9 cellular contexts compared by ENCODE assay signal in the genomic region with DNA sequence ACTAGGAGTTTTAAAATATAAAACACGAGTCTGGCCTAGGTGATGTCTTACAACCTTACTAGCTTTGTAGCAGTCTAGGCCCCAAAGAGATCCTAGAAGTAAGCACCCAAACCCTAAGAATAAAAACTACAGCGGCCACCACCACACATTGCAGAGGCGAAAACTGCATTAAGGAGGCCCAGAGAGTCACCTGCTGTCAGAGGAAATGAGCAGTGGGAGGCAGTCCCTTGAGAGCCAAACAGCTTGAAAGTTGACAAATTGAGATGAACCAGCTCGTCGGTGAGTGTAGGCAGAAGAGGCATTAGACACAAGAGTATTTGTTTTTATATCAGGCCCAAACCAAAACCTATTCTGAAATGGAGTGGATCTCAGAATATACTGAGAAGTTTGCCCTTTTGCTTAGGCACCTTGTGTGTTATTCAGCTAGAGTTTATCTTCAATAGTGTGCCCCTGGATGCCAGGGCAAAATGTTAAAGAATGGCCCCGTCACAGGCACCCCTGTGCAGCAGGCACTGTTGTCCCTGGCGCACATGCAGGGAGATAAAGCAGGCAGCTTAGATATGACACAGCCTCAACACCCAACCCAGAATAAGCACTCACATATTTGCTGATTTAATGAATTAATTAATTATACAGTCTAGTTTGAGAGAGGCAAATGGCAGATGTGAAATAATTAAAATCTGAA. TPM values are rescaled to one million over a fixed set of nuclear protein-coding genes. Genes with fewer than 3 reads are reported as not detected.
DNase-seq lines count a peak whose midpoint lies in the region; ATAC-seq and TF ChIP-seq lines count a peak whose summit lies in the region.
"Had no signal": no experiment of that assay in that cellular context is flagged by ENCODE, and none has a peak within 500 bp of the region (broad histone marks: within the 10 kb centered on the region; RNA-seq: fewer than 3 reads in every experiment).

No MANE protein-coding gene starts in this region.

- H3K27me3 Mint-ChIP-seq in activated CD8-positive, alpha-beta memory T cell treated with anti-CD3 and anti-CD28 coated beads, Interleukin-2, amount 10 ng/mL, durations not matched to agents 7 days and 5 days, result peaks cover 30% of the 10 kb centered on the region

- peaks cover 2% of the 10 kb centered on the region for H3K9me3 Mint-ChIP-seq in activated CD8-positive, alpha-beta memory T cell treated with anti-CD3 and anti-CD28 coated beads, Interleukin-2, amount 10 ng/mL, durations not matched to agents 7 days and 5 days (ENCODE audit: low read depth)

- H3K4me1 Mint-ChIP-seq in activated CD8-positive, alpha-beta memory T cell treated with anti-CD3 and anti-CD28 coated beads, Interleukin-2, amount 10 ng/mL, durations not matched to agents 7 days and 5 days, result peaks cover 14% of the 10 kb centered on the region

- H3K4me1 ChIP-seq in Peyer's patch, result peaks cover 0 to 10% (median 2%) of the 10 kb centered on the region in 4 donors
- H3K4me1 ChIP-seq in left ventricle myocardium inferior, result peaks cover 29% of the 10 kb centered on the region
- H3K4me1 ChIP-seq in tibial artery, result peaks cover 0 to 35% (median 18%) of the 10 kb centered on the region in 4 donors

- no peak for TF ChIP-seq POLR2A in Peyer's patch (IDR thresholded peaks at IDR 0.05)

- no peak for DNase-seq in activated CD8-positive, alpha-beta memory T cell treated with anti-CD3 and anti-CD28 coated beads, Interleukin-2, amount 10 ng/mL, durations not matched to agents 7 days and 5 days
- no peak for DNase-seq in activated CD8-positive, alpha-beta memory T cell treated with anti-CD3 and anti-CD28 coated beads, Interleukin-2, amount 50 U/mL, for 48 hours
- DNase-seq in Peyer's patch (peak in 1 of 3 donors; percentile 22), left ventricle myocardium inferior (no peak), tibial artery (no peak), NCI-H1048 (lab: John Stamatoyannopoulos, UW) (no peak)

- H3K36me3 Mint-ChIP-seq in activated CD8-positive, alpha-beta memory T cell treated with anti-CD3 and anti-CD28 coated beads, Interleukin-2, amount 10 ng/mL, durations not matched to agents 7 days and 5 days, result peaks cover 3% of the 10 kb centered on the region

- H3K27me3 ChIP-seq in Peyer's patch (no peaks in the 10 kb centered on the region), left ventricle myocardium inferior (ENCODE audit: low read depth) (no peaks in the 10 kb centered on the region), tibial artery (no peaks in the 10 kb centered on the region)

- H3K36me3 ChIP-seq in Peyer's patch (no peaks in the 10 kb centered on the region), left ventricle myocardium inferior (peaks cover 15% of the 10 kb centered on the region), tibial artery (peaks cover 0 to 10% (median 0%) of the 10 kb centered on the region in 3 donors)

- TF ChIP-seq CTCF in Peyer's patch (IDR thresholded peaks at IDR 0.05) (no peak), left ventricle myocardium inferior (IDR thresholded peaks at IDR 0.05; ENCODE audit: borderline replicate concordance) (no peak), tibial artery (IDR thresholded peaks at IDR 0.05) (no peak)

- no peak overlapping the region for H3K27ac Mint-ChIP-seq in activated CD8-positive, alpha-beta memory T cell treated with anti-CD3 and anti-CD28 coated beads, Interleukin-2, amount 10 ng/mL, durations not matched to agents 7 days and 5 days

- H3K4me3 Mint-ChIP-seq in activated CD8-positive, alpha-beta memory T cell treated with anti-CD3 and anti-CD28 coated beads, Interleukin-2, amount 10 ng/mL, durations not matched to agents 7 days and 5 days, result peak overlapping the region; percentile 73
- H3K4me3 Mint-ChIP-seq: neural crest cell had no signal

- intact Hi-C loops in left ventricle myocardium inferior (cut with micrococcal nuclease) (no loop called here), tibial artery (cut with DNase I; ENCODE audit: low total_unique reads) (loop anchor here (5.0 kb wide), 2 partner anchors 362 to 457 kb away; partner anchors contain the start of gene CALM1)

- no peak for ATAC-seq in activated CD8-positive, alpha-beta memory T cell treated with anti-CD3 and anti-CD28 coated beads, Interleukin-2, amount 10 ng/mL, durations not matched to agents 7 days and 5 days
- ATAC-seq in GM19455 (IDR thresholded peaks at IDR 0.05; ENCODE audit: unreplicated experiment) (no peak), HG02870 (IDR thresholded peaks at IDR 0.05; ENCODE audit: unreplicated experiment) (no peak)

- H3K27ac ChIP-seq in Peyer's patch (peak overlapping the region in 3 of 4 donors; percentile 80 to 83 (median 82)), left ventricle myocardium inferior (replicated peaks) (peak overlapping the region; percentile 98), tibial artery (peak overlapping the region; percentile 88 to 94)

- peak overlapping the region in 1 of 4 donors; percentile 34 for H3K4me3 ChIP-seq in Peyer's patch
- peak overlapping the region; percentile 72 for H3K4me3 ChIP-seq in left ventricle myocardium inferior
- peak overlapping the region; percentile 48 to 59 for H3K4me3 ChIP-seq in tibial artery

- CTCF ChIA-PET in activated CD8-positive, alpha-beta memory T cell treated with anti-CD3 and anti-CD28 coated beads, Interleukin-2, amount 10 ng/mL, durations not matched to agents 7 days and 5 days (lab: Charles Lee), result interaction anchor here (1.1 to 3.8 kb wide), 11 partner anchors 10 to 458 kb away, joined by 3 to 30 read pairs (median 6); partner anchors contain the start of gene RPS6KA5

- peaks cover 0 to 13% (median 0%) of the 10 kb centered on the region in 4 donors for H3K9me3 ChIP-seq in Peyer's patch
- H3K9me3 ChIP-seq in left ventricle myocardium inferior (replicated peaks), result peaks cover 22% of the 10 kb centered on the region
- peaks cover 0 to 15% (median 5%) of the 10 kb centered on the region in 3 donors for H3K9me3 ChIP-seq in tibial artery

RNA-seq across cellular contexts. Expression of gene TTC7B, which starts 56.7 kb away (rescaled TPM):
- total RNA-seq in activated CD8-positive, alpha-beta memory T cell treated with anti-CD3 and anti-CD28 coated beads, Interleukin-2, amount 10 ng/mL, durations not matched to agents 7 days and 5 days, result 1 to 10 TPM; 4.9 to 8.3 TPM
- 10 to 100 TPM in 2 of 4 donors, 1 to 10 TPM in 1, under 1 TPM in 1; 0.18 to 53.6 (median 11.2) TPM for total RNA-seq in Peyer's patch
- 55.5 TPM for total RNA-seq in left ventricle myocardium inferior
